ENCODE assay signal across 1 cellular context in the genomic region with DNA sequence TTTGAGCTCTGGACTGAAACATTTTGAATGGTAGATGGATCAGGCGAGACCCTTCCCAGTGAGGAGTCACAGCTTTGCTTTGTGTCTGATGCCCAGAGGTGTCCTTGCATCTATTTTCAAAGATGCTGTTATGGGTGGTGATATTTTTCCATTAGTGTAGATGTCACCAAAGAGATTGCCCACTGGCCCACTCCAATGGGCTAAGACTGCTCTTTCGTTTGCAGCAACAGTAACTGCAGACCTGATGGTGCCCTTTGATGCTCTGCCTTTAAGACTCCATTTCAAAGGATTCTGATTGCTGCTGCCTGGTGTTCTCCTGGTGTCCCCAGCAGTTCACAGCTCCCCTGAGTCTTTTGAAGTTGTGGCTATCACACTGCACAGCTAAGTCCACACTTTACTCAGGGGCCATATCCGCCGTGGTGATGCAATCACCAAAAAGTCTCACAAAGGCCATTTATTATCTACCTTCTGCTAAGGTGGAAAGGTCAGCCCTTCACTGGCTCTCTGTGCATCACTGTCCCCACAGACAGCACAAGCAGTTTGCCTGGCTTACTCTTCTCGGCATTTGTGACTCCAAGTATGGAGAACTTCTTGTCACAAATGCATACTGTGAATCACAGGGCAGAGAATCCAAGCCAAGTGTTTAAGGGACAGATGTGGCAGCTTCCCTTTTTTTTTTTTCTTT.
TF ChIP-seq lines count a peak whose summit lies in the region.

No MANE protein-coding gene starts in this region.

TF ChIP-seq in HepG2, 621 proteins besides CTCF, POLR2A, EP300 and RAD21 (continued from another document and continues in another):
- TF ChIP-seq, protein P1, sequence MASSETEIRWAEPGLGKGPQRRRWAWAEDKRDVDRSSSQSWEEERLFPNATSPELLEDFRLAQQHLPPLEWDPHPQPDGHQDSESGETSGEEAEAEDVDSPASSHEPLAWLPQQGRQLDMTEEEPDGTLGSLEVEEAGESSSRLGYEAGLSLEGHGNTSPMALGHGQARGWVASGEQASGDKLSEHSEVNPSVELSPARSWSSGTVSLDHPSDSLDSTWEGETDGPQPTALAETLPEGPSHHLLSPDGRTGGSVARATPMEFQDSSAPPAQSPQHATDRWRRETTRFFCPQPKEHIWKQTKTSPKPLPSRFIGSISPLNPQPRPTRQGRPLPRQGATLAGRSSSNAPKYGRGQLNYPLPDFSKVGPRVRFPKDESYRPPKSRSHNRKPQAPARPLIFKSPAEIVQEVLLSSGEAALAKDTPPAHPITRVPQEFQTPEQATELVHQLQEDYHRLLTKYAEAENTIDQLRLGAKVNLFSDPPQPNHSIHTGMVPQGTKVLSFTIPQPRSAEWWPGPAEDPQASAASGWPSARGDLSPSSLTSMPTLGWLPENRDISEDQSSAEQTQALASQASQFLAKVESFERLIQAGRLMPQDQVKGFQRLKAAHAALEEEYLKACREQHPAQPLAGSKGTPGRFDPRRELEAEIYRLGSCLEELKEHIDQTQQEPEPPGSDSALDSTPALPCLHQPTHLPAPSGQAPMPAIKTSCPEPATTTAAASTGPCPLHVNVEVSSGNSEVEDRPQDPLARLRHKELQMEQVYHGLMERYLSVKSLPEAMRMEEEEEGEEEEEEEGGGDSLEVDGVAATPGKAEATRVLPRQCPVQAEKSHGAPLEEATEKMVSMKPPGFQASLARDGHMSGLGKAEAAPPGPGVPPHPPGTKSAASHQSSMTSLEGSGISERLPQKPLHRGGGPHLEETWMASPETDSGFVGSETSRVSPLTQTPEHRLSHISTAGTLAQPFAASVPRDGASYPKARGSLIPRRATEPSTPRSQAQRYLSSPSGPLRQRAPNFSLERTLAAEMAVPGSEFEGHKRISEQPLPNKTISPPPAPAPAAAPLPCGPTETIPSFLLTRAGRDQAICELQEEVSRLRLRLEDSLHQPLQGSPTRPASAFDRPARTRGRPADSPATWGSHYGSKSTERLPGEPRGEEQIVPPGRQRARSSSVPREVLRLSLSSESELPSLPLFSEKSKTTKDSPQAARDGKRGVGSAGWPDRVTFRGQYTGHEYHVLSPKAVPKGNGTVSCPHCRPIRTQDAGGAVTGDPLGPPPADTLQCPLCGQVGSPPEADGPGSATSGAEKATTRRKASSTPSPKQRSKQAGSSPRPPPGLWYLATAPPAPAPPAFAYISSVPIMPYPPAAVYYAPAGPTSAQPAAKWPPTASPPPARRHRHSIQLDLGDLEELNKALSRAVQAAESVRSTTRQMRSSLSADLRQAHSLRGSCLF (CRISPR knock-in tag; IDR thresholded peaks at IDR 0.05; ENCODE audit: borderline replicate concordance): 0 out of 2 replicates have a peak, but pooled peaks have one; percentile 81
- TF ChIP-seq SMC3 (IDR thresholded peaks at IDR 0.05; ENCODE audit: low read length) (peak; percentile 78), ZFP36 (IDR thresholded peaks at IDR 0.05; ENCODE audit: borderline replicate concordance, low read depth, low read length, partially characterized antibody) (no peak), JDP2 (CRISPR knock-in tag; IDR thresholded peaks at IDR 0.05; ENCODE audit: borderline replicate concordance) (peak; percentile 34; the same call in 1 of the 2 replicates), ZFYVE20 (CRISPR knock-in tag; IDR thresholded peaks at IDR 0.05; ENCODE audit: borderline replicate concordance, low read depth) (no peak), KDM5A (IDR thresholded peaks at IDR 0.05; ENCODE audit: borderline replicate concordance, low read length) (no peak), YEATS4 (CRISPR knock-in tag; IDR thresholded peaks at IDR 0.05; ENCODE audit: borderline replicate concordance) (peak; percentile 92), ZNF414 (CRISPR knock-in tag; IDR thresholded peaks at IDR 0.05) (peak; percentile 98), ZNF570 (CRISPR knock-in tag; IDR thresholded peaks at IDR 0.05; ENCODE audit: borderline replicate concordance) (peak; percentile 66; the same call in 1 of the 2 replicates), HIVEP1 (CRISPR knock-in tag; IDR thresholded peaks at IDR 0.05) (peak; percentile 80; the same call in 1 of the 2 replicates), TMF1 (CRISPR knock-in tag; IDR thresholded peaks at IDR 0.05; ENCODE audit: low read depth) (peak; percentile 57; the same call in 1 of the 2 replicates), ZNF430 (CRISPR knock-in tag; IDR thresholded peaks at IDR 0.05) (peak; percentile 95), CSRNP2 (CRISPR knock-in tag; conservative IDR thresholded peaks at IDR 0.05; ENCODE audit: low read depth) (no peak), TEAD3 (CRISPR knock-in tag; optimal IDR thresholded peaks at IDR 0.05; ENCODE audit: borderline replicate concordance) (peak; percentile 95), ZNF143 (CRISPR knock-in tag; IDR thresholded peaks at IDR 0.05) (peak; percentile 74), HNF4A (CRISPR knock-in tag; IDR thresholded peaks at IDR 0.05) (peak; percentile 99), SALL2 (CRISPR knock-in tag; IDR thresholded peaks at IDR 0.05) (peak; percentile 98), ZBTB44 (CRISPR knock-in tag; IDR thresholded peaks at IDR 0.05) (peak; percentile 93; the same call in 1 of the 2 replicates), ZNF839 (CRISPR knock-in tag; IDR thresholded peaks at IDR 0.05; ENCODE audit: borderline replicate concordance) (peak; percentile 49; the same call in 1 of the 2 replicates), ZNF318 (CRISPR knock-in tag; IDR thresholded peaks at IDR 0.05) (peak; percentile 82; the same call in 1 of the 2 replicates)
- TF ChIP-seq, protein P2, sequence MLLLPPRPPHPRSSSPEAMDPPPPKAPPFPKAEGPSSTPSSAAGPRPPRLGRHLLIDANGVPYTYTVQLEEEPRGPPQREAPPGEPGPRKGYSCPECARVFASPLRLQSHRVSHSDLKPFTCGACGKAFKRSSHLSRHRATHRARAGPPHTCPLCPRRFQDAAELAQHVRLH (CRISPR knock-in tag; IDR thresholded peaks at IDR 0.05; ENCODE audit: borderline replicate concordance, low read depth): peak; percentile 98
- TF ChIP-seq, protein P3, sequence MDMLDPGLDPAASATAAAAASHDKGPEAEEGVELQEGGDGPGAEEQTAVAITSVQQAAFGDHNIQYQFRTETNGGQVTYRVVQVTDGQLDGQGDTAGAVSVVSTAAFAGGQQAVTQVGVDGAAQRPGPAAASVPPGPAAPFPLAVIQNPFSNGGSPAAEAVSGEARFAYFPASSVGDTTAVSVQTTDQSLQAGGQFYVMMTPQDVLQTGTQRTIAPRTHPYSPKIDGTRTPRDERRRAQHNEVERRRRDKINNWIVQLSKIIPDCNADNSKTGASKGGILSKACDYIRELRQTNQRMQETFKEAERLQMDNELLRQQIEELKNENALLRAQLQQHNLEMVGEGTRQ (IDR thresholded peaks at IDR 0.05; ENCODE audit: low read depth, low read length): no peak
- TF ChIP-seq, protein P3 (CRISPR knock-in tag; IDR thresholded peaks at IDR 0.05; ENCODE audit: borderline replicate concordance): peak; percentile 58; the same call in 1 of the 2 replicates
- TF ChIP-seq, protein P4, sequence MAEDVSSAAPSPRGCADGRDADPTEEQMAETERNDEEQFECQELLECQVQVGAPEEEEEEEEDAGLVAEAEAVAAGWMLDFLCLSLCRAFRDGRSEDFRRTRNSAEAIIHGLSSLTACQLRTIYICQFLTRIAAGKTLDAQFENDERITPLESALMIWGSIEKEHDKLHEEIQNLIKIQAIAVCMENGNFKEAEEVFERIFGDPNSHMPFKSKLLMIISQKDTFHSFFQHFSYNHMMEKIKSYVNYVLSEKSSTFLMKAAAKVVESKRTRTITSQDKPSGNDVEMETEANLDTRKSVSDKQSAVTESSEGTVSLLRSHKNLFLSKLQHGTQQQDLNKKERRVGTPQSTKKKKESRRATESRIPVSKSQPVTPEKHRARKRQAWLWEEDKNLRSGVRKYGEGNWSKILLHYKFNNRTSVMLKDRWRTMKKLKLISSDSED (CRISPR knock-in tag; IDR thresholded peaks at IDR 0.05): no peak
